In the genomic region with DNA sequence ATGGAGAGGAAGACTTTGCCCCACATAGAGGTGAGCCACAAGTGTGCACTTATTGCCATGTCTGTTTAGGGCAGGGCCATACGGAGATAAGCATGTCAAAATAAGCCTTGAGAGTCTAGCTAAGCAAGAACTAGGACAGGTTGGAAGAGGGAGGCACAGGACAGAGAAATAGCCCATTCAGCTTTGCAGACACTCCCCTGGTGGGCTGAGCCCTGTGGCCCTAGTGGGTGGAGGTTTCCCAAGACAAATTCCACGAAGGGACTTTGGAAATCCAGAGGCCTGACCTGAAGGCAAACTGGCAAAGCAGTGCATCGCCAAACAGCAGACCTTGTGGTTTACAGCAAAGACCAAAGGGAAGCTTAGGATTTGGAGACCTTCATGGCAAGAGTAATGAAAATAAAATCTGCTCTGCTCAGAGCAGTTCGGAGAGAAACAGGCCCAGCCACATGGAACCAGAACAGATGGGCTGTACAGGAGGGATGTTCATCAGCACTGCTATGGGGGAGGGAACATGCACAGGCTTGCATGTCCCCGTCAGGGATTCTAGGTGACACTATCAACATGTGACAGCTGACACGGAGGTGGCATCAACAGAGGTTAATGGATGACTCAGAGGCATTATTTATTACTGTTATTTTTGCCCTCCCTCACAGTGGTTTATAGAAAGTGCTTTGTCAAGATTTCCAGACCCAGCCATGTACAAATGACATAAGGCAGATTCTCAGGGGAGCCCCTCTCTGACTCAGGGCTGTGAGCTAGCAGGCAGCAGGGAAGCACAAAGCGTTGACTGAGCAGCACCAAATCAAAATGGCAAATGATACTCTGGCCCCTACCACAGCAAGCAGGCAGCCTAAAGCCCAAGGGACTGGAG, we compare ENCODE assay signal across 1 cellular context.
A peak's percentile ranks its signal among the peaks of the same experiment; 100 is the strongest.
TF ChIP-seq lines count a peak whose summit lies in the region.

No MANE protein-coding gene starts in this region.

TF ChIP-seq in K562, 482 proteins besides CTCF, POLR2A, EP300 and RAD21 (continued from another document and continues in another):
- TF ChIP-seq, protein P1, sequence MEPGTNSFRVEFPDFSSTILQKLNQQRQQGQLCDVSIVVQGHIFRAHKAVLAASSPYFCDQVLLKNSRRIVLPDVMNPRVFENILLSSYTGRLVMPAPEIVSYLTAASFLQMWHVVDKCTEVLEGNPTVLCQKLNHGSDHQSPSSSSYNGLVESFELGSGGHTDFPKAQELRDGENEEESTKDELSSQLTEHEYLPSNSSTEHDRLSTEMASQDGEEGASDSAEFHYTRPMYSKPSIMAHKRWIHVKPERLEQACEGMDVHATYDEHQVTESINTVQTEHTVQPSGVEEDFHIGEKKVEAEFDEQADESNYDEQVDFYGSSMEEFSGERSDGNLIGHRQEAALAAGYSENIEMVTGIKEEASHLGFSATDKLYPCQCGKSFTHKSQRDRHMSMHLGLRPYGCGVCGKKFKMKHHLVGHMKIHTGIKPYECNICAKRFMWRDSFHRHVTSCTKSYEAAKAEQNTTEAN (CRISPR knock-in tag; IDR thresholded peaks at IDR 0.05), result no peak; the same call in 1 of the 2 replicates
- peak in 1 of 2 experiments; percentile 83; a peak in 2 of 4 replicates for TF ChIP-seq RCOR1 (IDR thresholded peaks at IDR 0.05; ENCODE audit: borderline replicate concordance in 1 of 2, low read depth in 2 of 2, low read length in 2 of 2)
- peak in 1 of 2 experiments; percentile 26; a peak in 1 of 4 replicates for TF ChIP-seq HDAC1 (IDR thresholded peaks at IDR 0.05)
- no peak for TF ChIP-seq HLTF (IDR thresholded peaks at IDR 0.05)
- no peak for TF ChIP-seq NCOA4 (IDR thresholded peaks at IDR 0.05; ENCODE audit: partially characterized antibody)
- peak; percentile 67 for TF ChIP-seq POLR2AphosphoS5 (IDR thresholded peaks at IDR 0.05; ENCODE audit: control insufficient read depth, insufficient read depth, low read depth, low read length)
- TF ChIP-seq, protein P2, sequence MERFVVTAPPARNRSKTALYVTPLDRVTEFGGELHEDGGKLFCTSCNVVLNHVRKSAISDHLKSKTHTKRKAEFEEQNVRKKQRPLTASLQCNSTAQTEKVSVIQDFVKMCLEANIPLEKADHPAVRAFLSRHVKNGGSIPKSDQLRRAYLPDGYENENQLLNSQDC (CRISPR knock-in tag; IDR thresholded peaks at IDR 0.05), result no peak
- TF ChIP-seq MBD2 (IDR thresholded peaks at IDR 0.05; ENCODE audit: borderline replicate concordance, low read depth), result 0 out of 2 replicates have a peak, but pooled peaks have one; percentile 13
- no peak for TF ChIP-seq ELF2 (CRISPR knock-in tag; IDR thresholded peaks at IDR 0.05)
- TF ChIP-seq HNRNPL (IDR thresholded peaks at IDR 0.05; ENCODE audit: low read depth, low read length), result no peak
- TF ChIP-seq, protein P3, sequence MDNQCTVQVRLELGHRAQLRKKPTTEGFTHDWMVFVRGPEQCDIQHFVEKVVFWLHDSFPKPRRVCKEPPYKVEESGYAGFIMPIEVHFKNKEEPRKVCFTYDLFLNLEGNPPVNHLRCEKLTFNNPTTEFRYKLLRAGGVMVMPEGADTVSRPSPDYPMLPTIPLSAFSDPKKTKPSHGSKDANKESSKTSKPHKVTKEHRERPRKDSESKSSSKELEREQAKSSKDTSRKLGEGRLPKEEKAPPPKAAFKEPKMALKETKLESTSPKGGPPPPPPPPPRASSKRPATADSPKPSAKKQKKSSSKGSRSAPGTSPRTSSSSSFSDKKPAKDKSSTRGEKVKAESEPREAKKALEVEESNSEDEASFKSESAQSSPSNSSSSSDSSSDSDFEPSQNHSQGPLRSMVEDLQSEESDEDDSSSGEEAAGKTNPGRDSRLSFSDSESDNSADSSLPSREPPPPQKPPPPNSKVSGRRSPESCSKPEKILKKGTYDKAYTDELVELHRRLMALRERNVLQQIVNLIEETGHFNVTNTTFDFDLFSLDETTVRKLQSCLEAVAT (IDR thresholded peaks at IDR 0.05), result no peak
- peak; percentile 76 for TF ChIP-seq TEAD4 (IDR thresholded peaks at IDR 0.05; ENCODE audit: low read length)
- TF ChIP-seq TEAD4 (CRISPR knock-in tag; IDR thresholded peaks at IDR 0.05; ENCODE audit: borderline replicate concordance), result no peak
- TF ChIP-seq, protein P4, sequence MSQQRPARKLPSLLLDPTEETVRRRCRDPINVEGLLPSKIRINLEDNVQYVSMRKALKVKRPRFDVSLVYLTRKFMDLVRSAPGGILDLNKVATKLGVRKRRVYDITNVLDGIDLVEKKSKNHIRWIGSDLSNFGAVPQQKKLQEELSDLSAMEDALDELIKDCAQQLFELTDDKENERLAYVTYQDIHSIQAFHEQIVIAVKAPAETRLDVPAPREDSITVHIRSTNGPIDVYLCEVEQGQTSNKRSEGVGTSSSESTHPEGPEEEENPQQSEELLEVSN (IDR thresholded peaks at IDR 0.05; ENCODE audit: borderline replicate concordance in 1 of 2, extremely low read depth in 1 of 2, insufficient read depth in 1 of 2, insufficient read length in 1 of 2, low read depth in 1 of 2, low read length in 1 of 2, poor library complexity in 1 of 2, severe bottlenecking in 1 of 2), result no peak
- TF ChIP-seq, protein P5, sequence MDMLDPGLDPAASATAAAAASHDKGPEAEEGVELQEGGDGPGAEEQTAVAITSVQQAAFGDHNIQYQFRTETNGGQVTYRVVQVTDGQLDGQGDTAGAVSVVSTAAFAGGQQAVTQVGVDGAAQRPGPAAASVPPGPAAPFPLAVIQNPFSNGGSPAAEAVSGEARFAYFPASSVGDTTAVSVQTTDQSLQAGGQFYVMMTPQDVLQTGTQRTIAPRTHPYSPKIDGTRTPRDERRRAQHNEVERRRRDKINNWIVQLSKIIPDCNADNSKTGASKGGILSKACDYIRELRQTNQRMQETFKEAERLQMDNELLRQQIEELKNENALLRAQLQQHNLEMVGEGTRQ (CRISPR knock-in tag; IDR thresholded peaks at IDR 0.05), result no peak
- no peak for TF ChIP-seq HDAC6 (IDR thresholded peaks at IDR 0.05; ENCODE audit: low read depth, low read length)
- no peak for TF ChIP-seq NCOA6 (IDR thresholded peaks at IDR 0.05)
- TF ChIP-seq PTBP1 (IDR thresholded peaks at IDR 0.05; ENCODE audit: low read depth, low read length), result no peak
- no peak for TF ChIP-seq ZNF134 (CRISPR knock-in tag; conservative IDR thresholded peaks at IDR 0.05)
- TF ChIP-seq PTRF (tag; IDR thresholded peaks at IDR 0.05), result no peak
- TF ChIP-seq BACH1 (tag; IDR thresholded peaks at IDR 0.05), result peak; percentile 94
- TF ChIP-seq MTA2 (IDR thresholded peaks at IDR 0.05; ENCODE audit: low read depth), result peak; percentile 37; the same call in 1 of the 2 replicates
- TF ChIP-seq MYNN (IDR thresholded peaks at IDR 0.05), result no peak
- no peak for TF ChIP-seq MYNN (CRISPR knock-in tag; IDR thresholded peaks at IDR 0.05)
- TF ChIP-seq BRD9 (IDR thresholded peaks at IDR 0.05; ENCODE audit: low read depth, partially characterized antibody), result peak; percentile 50
- TF ChIP-seq, protein P6, sequence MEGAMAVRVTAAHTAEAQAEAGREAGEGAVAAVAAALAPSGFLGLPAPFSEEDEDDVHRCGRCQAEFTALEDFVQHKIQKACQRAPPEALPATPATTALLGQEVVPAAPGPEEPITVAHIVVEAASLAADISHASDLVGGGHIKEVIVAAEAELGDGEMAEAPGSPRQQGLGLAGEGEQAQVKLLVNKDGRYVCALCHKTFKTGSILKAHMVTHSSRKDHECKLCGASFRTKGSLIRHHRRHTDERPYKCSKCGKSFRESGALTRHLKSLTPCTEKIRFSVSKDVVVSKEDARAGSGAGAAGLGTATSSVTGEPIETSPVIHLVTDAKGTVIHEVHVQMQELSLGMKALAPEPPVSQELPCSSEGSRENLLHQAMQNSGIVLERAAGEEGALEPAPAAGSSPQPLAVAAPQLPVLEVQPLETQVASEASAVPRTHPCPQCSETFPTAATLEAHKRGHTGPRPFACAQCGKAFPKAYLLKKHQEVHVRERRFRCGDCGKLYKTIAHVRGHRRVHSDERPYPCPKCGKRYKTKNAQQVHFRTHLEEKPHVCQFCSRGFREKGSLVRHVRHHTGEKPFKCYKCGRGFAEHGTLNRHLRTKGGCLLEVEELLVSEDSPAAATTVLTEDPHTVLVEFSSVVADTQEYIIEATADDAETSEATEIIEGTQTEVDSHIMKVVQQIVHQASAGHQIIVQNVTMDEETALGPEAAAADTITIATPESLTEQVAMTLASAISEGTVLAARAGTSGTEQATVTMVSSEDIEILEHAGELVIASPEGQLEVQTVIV (CRISPR knock-in tag; IDR thresholded peaks at IDR 0.05; ENCODE audit: borderline replicate concordance), result no peak
- TF ChIP-seq, protein P7, sequence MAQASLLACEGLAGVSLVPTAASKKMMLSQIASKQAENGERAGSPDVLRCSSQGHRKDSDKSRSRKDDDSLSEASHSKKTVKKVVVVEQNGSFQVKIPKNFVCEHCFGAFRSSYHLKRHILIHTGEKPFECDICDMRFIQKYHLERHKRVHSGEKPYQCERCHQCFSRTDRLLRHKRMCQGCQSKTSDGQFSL (CRISPR knock-in tag; IDR thresholded peaks at IDR 0.05), result no peak
- TF ChIP-seq, protein P7 (tag; IDR thresholded peaks at IDR 0.05), result no peak
- no peak for TF ChIP-seq RBM39 (optimal IDR thresholded peaks at IDR 0.05; ENCODE audit: low read depth, low read length)
- TF ChIP-seq, protein P8, sequence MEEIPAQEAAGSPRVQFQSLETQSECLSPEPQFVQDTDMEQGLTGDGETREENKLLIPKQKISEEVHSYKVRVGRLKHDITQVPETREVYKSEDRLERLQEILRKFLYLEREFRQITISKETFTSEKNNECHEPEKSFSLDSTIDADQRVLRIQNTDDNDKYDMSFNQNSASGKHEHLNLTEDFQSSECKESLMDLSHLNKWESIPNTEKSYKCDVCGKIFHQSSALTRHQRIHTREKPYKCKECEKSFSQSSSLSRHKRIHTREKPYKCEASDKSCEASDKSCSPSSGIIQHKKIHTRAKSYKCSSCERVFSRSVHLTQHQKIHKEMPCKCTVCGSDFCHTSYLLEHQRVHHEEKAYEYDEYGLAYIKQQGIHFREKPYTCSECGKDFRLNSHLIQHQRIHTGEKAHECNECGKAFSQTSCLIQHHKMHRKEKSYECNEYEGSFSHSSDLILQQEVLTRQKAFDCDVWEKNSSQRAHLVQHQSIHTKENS (CRISPR knock-in tag; IDR thresholded peaks at IDR 0.05), result no peak
- no peak for TF ChIP-seq KDM5B (IDR thresholded peaks at IDR 0.05; ENCODE audit: insufficient replicate concordance, low read depth, low read length)
- no peak for TF ChIP-seq ZNF778 (CRISPR knock-in tag; IDR thresholded peaks at IDR 0.05)
- TF ChIP-seq, protein P9, sequence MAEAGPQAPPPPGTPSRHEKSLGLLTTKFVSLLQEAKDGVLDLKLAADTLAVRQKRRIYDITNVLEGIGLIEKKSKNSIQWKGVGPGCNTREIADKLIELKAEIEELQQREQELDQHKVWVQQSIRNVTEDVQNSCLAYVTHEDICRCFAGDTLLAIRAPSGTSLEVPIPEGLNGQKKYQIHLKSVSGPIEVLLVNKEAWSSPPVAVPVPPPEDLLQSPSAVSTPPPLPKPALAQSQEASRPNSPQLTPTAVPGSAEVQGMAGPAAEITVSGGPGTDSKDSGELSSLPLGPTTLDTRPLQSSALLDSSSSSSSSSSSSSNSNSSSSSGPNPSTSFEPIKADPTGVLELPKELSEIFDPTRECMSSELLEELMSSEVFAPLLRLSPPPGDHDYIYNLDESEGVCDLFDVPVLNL (CRISPR knock-in tag; IDR thresholded peaks at IDR 0.05; ENCODE audit: low read depth), result no peak
- TF ChIP-seq, protein P10, sequence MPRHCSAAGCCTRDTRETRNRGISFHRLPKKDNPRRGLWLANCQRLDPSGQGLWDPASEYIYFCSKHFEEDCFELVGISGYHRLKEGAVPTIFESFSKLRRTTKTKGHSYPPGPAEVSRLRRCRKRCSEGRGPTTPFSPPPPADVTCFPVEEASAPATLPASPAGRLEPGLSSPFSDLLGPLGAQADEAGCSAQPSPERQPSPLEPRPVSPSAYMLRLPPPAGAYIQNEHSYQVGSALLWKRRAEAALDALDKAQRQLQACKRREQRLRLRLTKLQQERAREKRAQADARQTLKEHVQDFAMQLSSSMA (CRISPR knock-in tag; IDR thresholded peaks at IDR 0.05), result no peak
- TF ChIP-seq WHSC1 (IDR thresholded peaks at IDR 0.05; ENCODE audit: low read length), result peak; percentile 59
- TF ChIP-seq TCF7 (IDR thresholded peaks at IDR 0.05; ENCODE audit: borderline replicate concordance), result no peak
- TF ChIP-seq FUS (optimal IDR thresholded peaks at IDR 0.05; ENCODE audit: low read depth, low read length), result no peak
- no peak for TF ChIP-seq ZNF12 (CRISPR knock-in tag; IDR thresholded peaks at IDR 0.05)
- TF ChIP-seq, protein P11, sequence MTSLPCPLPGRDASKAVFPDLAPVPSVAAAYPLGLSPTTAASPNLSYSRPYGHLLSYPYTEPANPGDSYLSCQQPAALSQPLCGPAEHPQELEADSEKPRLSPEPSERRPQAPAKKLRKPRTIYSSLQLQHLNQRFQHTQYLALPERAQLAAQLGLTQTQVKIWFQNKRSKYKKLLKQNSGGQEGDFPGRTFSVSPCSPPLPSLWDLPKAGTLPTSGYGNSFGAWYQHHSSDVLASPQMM (CRISPR knock-in tag; IDR thresholded peaks at IDR 0.05), result no peak
- TF ChIP-seq SMC3 (conservative IDR thresholded peaks at IDR 0.05; ENCODE audit: insufficient read depth, low read depth, low read length), result no peak
- TF ChIP-seq TOE1 (IDR thresholded peaks at IDR 0.05; ENCODE audit: borderline replicate concordance), result no peak
- 0 out of 2 replicates have a peak, but pooled peaks have one; percentile 45 for TF ChIP-seq TOE1 (CRISPR knock-in tag; IDR thresholded peaks at IDR 0.05; ENCODE audit: borderline replicate concordance, low read depth)
- TF ChIP-seq OTX1 (CRISPR knock-in tag; IDR thresholded peaks at IDR 0.05), result 0 out of 2 replicates have a peak, but pooled peaks have one; percentile 35
- no peak for TF ChIP-seq ZNF175 (CRISPR knock-in tag; IDR thresholded peaks at IDR 0.05; ENCODE audit: low read depth)
- no peak for TF ChIP-seq ZNF311 (CRISPR knock-in tag; IDR thresholded peaks at IDR 0.05)
- TF ChIP-seq KDM2B (CRISPR knock-in tag; IDR thresholded peaks at IDR 0.05), result no peak
- TF ChIP-seq, protein P12, sequence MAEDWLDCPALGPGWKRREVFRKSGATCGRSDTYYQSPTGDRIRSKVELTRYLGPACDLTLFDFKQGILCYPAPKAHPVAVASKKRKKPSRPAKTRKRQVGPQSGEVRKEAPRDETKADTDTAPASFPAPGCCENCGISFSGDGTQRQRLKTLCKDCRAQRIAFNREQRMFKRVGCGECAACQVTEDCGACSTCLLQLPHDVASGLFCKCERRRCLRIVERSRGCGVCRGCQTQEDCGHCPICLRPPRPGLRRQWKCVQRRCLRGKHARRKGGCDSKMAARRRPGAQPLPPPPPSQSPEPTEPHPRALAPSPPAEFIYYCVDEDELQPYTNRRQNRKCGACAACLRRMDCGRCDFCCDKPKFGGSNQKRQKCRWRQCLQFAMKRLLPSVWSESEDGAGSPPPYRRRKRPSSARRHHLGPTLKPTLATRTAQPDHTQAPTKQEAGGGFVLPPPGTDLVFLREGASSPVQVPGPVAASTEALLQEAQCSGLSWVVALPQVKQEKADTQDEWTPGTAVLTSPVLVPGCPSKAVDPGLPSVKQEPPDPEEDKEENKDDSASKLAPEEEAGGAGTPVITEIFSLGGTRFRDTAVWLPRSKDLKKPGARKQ (CRISPR knock-in tag; IDR thresholded peaks at IDR 0.05), result no peak
- no peak for TF ChIP-seq ZC3H4 (CRISPR knock-in tag; IDR thresholded peaks at IDR 0.05; ENCODE audit: borderline replicate concordance)
- no peak for TF ChIP-seq ATF1 (CRISPR knock-in tag; IDR thresholded peaks at IDR 0.05)
- TF ChIP-seq ATF1 (tag; IDR thresholded peaks at IDR 0.05), result peak; percentile 63
- TF ChIP-seq LARP7 (IDR thresholded peaks at IDR 0.05), result no peak
